20 cellular contexts compared by ENCODE assay signal in genomic region chr1:43071241-43071640, GRCh38.
A peak's percentile ranks its signal among the peaks of the same experiment; 100 is the strongest.
DNase-seq lines count a peak whose midpoint lies in the region; ATAC-seq, FAIRE-seq and TF ChIP-seq lines count a peak whose summit lies in the region.
"Had no signal": no experiment of that assay in that cellular context is flagged by ENCODE, and none has a peak within 500 bp of the region (broad histone marks: within the 10 kb centered on the region; RNA-seq: fewer than 3 reads in every experiment).

No MANE protein-coding gene starts in this region.

- peak overlapping the region; percentile 6 for H3K9ac ChIP-seq in NT2/D1 (ENCODE audit: insufficient read length, low read depth)

- no peak overlapping the region for H3K27ac ChIP-seq in CD4-positive, CD25-positive, alpha-beta regulatory T cell (ENCODE audit: insufficient read depth, low read length, poor library complexity, severe bottlenecking)
- H3K27ac ChIP-seq in dorsolateral prefrontal cortex: no peak overlapping the region
- H3K27ac ChIP-seq: C4-2B, SJSA1 had no signal

- no peaks in the 10 kb centered on the region for H3K36me3 ChIP-seq in CD4-positive, CD25-positive, alpha-beta regulatory T cell (ENCODE audit: control insufficient read depth, insufficient read depth, low read length)
- H3K36me3 ChIP-seq in NT2/D1 (ENCODE audit: insufficient read depth, insufficient read length, low read length): no peaks in the 10 kb centered on the region
- H3K36me3 ChIP-seq: SJSA1 had no signal

- H3K4me3 Mint-ChIP-seq in CD4-positive, CD25-positive, alpha-beta regulatory T cell: peak overlapping the region in 1 of 4 donors; percentile 64
- H3K4me3 Mint-ChIP-seq in brain (no peak overlapping the region), nephron progenitor cell (no peak overlapping the region)

- TF ChIP-seq CTCF in brain (conservative IDR thresholded peaks at IDR 0.05) (no peak), nephron progenitor cell (IDR thresholded peaks at IDR 0.05) (no peak), dorsolateral prefrontal cortex (IDR thresholded peaks at IDR 0.05 in 54 of 56, conservative IDR thresholded peaks at IDR 0.05 in 2 of 56; ENCODE audit: low read depth in 1 of 56, partially characterized antibody in 56 of 56) (no peak)

- DNase-seq in CD4-positive, CD25-positive, alpha-beta regulatory T cell: no peak
- DNase-seq in NT2/D1 (ENCODE audit: low read depth, low spot score) (no peak), nephron progenitor cell (no peak), dorsolateral prefrontal cortex (no peak), NCI-H2081 (lab: John Stamatoyannopoulos, UW) (no peak), GM12892 (ENCODE audit: insufficient read length) (no peak)
- DNase-seq: COR-L47, DMS153, H7, Kasumi-1, MM.1S, NCI-H1105 treated with DMSO at 0.1 percent for 48 hours, NCI-H1930, NCI-H510A, NCI-H774, PC-3 had no signal

- H3K27me3 Mint-ChIP-seq in CD4-positive, CD25-positive, alpha-beta regulatory T cell: no peaks in the 10 kb centered on the region
- H3K27me3 Mint-ChIP-seq in brain (no peaks in the 10 kb centered on the region), nephron progenitor cell (ENCODE audit: low read depth, poor library complexity) (peaks cover 11% of the 10 kb centered on the region)

- no peak for FAIRE-seq in GM12892 (lab: Jason Lieb, UNC)

- intact Hi-C loops in dorsolateral prefrontal cortex (cut with DNase I): loop anchor here (2.0 to 10.0 kb wide), 5 partner anchors 149 to 496 kb away; no protein-coding TSS in a partner anchor

- H3K27ac Mint-ChIP-seq in CD4-positive, CD25-positive, alpha-beta regulatory T cell: peak overlapping the region in 2 of 3 donors; percentile 88 to 92
- H3K27ac Mint-ChIP-seq in brain (peak overlapping the region in 3 of 5 experiments; percentile 37 to 98 (median 87)), nephron progenitor cell (peak overlapping the region; percentile 44)

- no peaks in the 10 kb centered on the region for H3K9me3 ChIP-seq in CD4-positive, CD25-positive, alpha-beta regulatory T cell (ENCODE audit: control insufficient read depth in 2 of 2, low read length in 2 of 2)
- no peaks in the 10 kb centered on the region for H3K9me3 ChIP-seq in NT2/D1 (ENCODE audit: insufficient read depth, low read length)
- H3K9me3 ChIP-seq: SJSA1 had no signal

- peaks cover 0 to 16% (median 12%) of the 10 kb centered on the region in 4 donors for H3K4me1 Mint-ChIP-seq in CD4-positive, CD25-positive, alpha-beta regulatory T cell
- H3K4me1 Mint-ChIP-seq in brain (peaks cover 33% of the 10 kb centered on the region), nephron progenitor cell (peaks cover 20% of the 10 kb centered on the region)

- no peaks in the 10 kb centered on the region for H3K9me3 Mint-ChIP-seq in CD4-positive, CD25-positive, alpha-beta regulatory T cell
- H3K9me3 Mint-ChIP-seq in brain (peaks cover 0 to 8% (median 0%) of the 10 kb centered on the region in 5 experiments), nephron progenitor cell (no peaks in the 10 kb centered on the region)

- no peaks in the 10 kb centered on the region for H3K27me3 ChIP-seq in CD4-positive, CD25-positive, alpha-beta regulatory T cell (ENCODE audit: control insufficient read depth, insufficient read depth, low read length)
- no peaks in the 10 kb centered on the region for H3K27me3 ChIP-seq in NT2/D1 (ENCODE audit: insufficient read depth, insufficient read length)
- H3K27me3 ChIP-seq in dorsolateral prefrontal cortex: peaks cover 0 to 3% (median 0%) of the 10 kb centered on the region in 45 donors
- H3K27me3 ChIP-seq: SJSA1 had no signal

- H3K36me3 Mint-ChIP-seq in CD4-positive, CD25-positive, alpha-beta regulatory T cell: no peaks in the 10 kb centered on the region
- H3K36me3 Mint-ChIP-seq in brain: no peaks in the 10 kb centered on the region
- no peaks in the 10 kb centered on the region for H3K36me3 Mint-ChIP-seq in nephron progenitor cell (ENCODE audit: low read depth)

- no peak for ATAC-seq in CD4-positive, CD25-positive, alpha-beta regulatory T cell (ENCODE audit: low read depth in 2 of 2)
- no peak for ATAC-seq in GM19467 (IDR thresholded peaks at IDR 0.05; ENCODE audit: unreplicated experiment)
- ATAC-seq: PC-3 had no signal

- no peak for TF ChIP-seq POLR2A in GM12892 (IDR thresholded peaks at IDR 0.05; ENCODE audit: low read depth, low read length)

- no peak overlapping the region for H3K4me3 ChIP-seq in CD4-positive, CD25-positive, alpha-beta regulatory T cell (ENCODE audit: low read depth, low read length)
- no peak overlapping the region for H3K4me3 ChIP-seq in NT2/D1 (ENCODE audit: insufficient read length, low read depth)
- H3K4me3 ChIP-seq in dorsolateral prefrontal cortex: no peak overlapping the region
- H3K4me3 ChIP-seq: SJSA1 had no signal

- peaks cover 8% of the 10 kb centered on the region for H3K4me1 ChIP-seq in CD4-positive, CD25-positive, alpha-beta regulatory T cell (ENCODE audit: control insufficient read depth, insufficient read depth, low read length, poor library complexity, severe bottlenecking)
- peaks cover 14% of the 10 kb centered on the region for H3K4me1 ChIP-seq in NT2/D1 (ENCODE audit: insufficient read depth, insufficient read length)
- H3K4me1 ChIP-seq: SJSA1 had no signal
